ENCODE assay signal across 8 cellular contexts in genomic region chr14:103879570-103880333, GRCh38. TPM values are rescaled to one million over a fixed set of nuclear protein-coding genes. Genes with fewer than 3 reads are reported as not detected.
DNase-seq lines count a peak whose midpoint lies in the region; ATAC-seq and TF ChIP-seq lines count a peak whose summit lies in the region.

No MANE protein-coding gene starts in this region.

- H3K27ac ChIP-seq in BLaER1 treated with 17β-estradiol and CSF1 and Interleukin-3, amounts not matched to agents 10 nM and 100 nM, result peak overlapping the region; percentile 9 to 79 (median 69); a peak in 20 of 22 replicates
- no peak overlapping the region for H3K27ac ChIP-seq in neural progenitor cell

- peak overlapping the region; percentile 11 to 78 (median 62); a peak in 21 of 22 replicates for H3K9ac ChIP-seq in BLaER1 treated with 17β-estradiol and CSF1 and Interleukin-3, amounts not matched to agents 10 nM and 100 nM
- H3K9ac ChIP-seq in neural progenitor cell, result no peak overlapping the region

- TF ChIP-seq CTCF in LNCaP clone FGC (IDR thresholded peaks at IDR 0.05; ENCODE audit: control insufficient read depth, extremely low read depth, insufficient read depth) (no peak), neural progenitor cell (IDR thresholded peaks at IDR 0.05) (no peak)

- no peaks in the 10 kb centered on the region for H3K79me2 ChIP-seq in neural progenitor cell (ENCODE audit: low read depth)

- no peaks in the 10 kb centered on the region for H3K27me3 ChIP-seq in BLaER1 treated with 17β-estradiol and CSF1 and Interleukin-3, amounts not matched to agents 10 nM and 100 nM
- H3K27me3 ChIP-seq in neural progenitor cell, result peaks cover under 1% of the 10 kb centered on the region

- no peak for ATAC-seq in effector memory CD8-positive, alpha-beta T cell (replicated peaks)
- ATAC-seq in GM19452 (IDR thresholded peaks at IDR 0.05; ENCODE audit: unreplicated experiment) (no peak), HG02610 (IDR thresholded peaks at IDR 0.05; ENCODE audit: unreplicated experiment) (no peak), HG02885 (IDR thresholded peaks at IDR 0.05; ENCODE audit: poor library complexity, unreplicated experiment) (no peak)

- H3K27ac Mint-ChIP-seq in effector memory CD8-positive, alpha-beta T cell, result no peak overlapping the region
- H3K27ac Mint-ChIP-seq in neural progenitor cell, result no peak overlapping the region

- H4K20me1 ChIP-seq in BLaER1 treated with 17β-estradiol and CSF1 and Interleukin-3, amounts not matched to agents 10 nM and 100 nM, result no peaks in the 10 kb centered on the region; a peak in 1 of 22 replicates
- no peaks in the 10 kb centered on the region for H4K20me1 ChIP-seq in neural progenitor cell (ENCODE audit: low read depth)

- no peaks in the 10 kb centered on the region for H3K9me3 Mint-ChIP-seq in effector memory CD8-positive, alpha-beta T cell
- H3K9me3 Mint-ChIP-seq in neural progenitor cell, result peaks cover 2% of the 10 kb centered on the region

- H2AFZ ChIP-seq in neural progenitor cell (replicated peaks), result no peak overlapping the region

- peaks cover 32 to 84% (median 67%) of the 10 kb centered on the region in 10 experiments for H3K4me1 ChIP-seq in BLaER1 treated with 17β-estradiol and CSF1 and Interleukin-3, amounts not matched to agents 10 nM and 100 nM
- peaks cover 14% of the 10 kb centered on the region for H3K4me1 ChIP-seq in neural progenitor cell

- peaks cover 5 to 21% of the 10 kb centered on the region in 2 donors for H3K4me1 Mint-ChIP-seq in effector memory CD8-positive, alpha-beta T cell (ENCODE audit: low read depth in 2 of 2)
- peaks cover 29% of the 10 kb centered on the region for H3K4me1 Mint-ChIP-seq in neural progenitor cell

- DNase-seq in LNCaP clone FGC (ENCODE audit: low read depth) (peak; percentile 75), neural progenitor cell (ENCODE audit: low spot score) (no peak), NCI-H1105 treated with DMSO at 0.1 percent for 48 hours (lab: John Stamatoyannopoulos, UW) (no peak)
- DNase-seq in effector memory CD8-positive, alpha-beta T cell, result no peak

- no peaks in the 10 kb centered on the region for H3K9me3 ChIP-seq in BLaER1 treated with 17β-estradiol and CSF1 and Interleukin-3, amounts not matched to agents 10 nM and 100 nM (replicated peaks in 1 of 11)
- no peaks in the 10 kb centered on the region for H3K9me3 ChIP-seq in neural progenitor cell (ENCODE audit: low read depth)

- peak overlapping the region; percentile 18 to 61 for H3K4me3 Mint-ChIP-seq in effector memory CD8-positive, alpha-beta T cell
- no peak overlapping the region for H3K4me3 Mint-ChIP-seq in neural progenitor cell

- H3K4me3 ChIP-seq in BLaER1 treated with 17β-estradiol and CSF1 and Interleukin-3, amounts not matched to agents 10 nM and 100 nM, result peak overlapping the region; percentile 34 to 64 (median 50)
- H3K4me3 ChIP-seq in LNCaP clone FGC (ENCODE audit: low read depth, low read length) (peak overlapping the region; percentile 37), neural progenitor cell (no peak overlapping the region)

- H3F3A ChIP-seq in neural progenitor cell (ENCODE audit: low read depth), result peaks cover 7% of the 10 kb centered on the region

- no peaks in the 10 kb centered on the region for H3K36me3 ChIP-seq in BLaER1 treated with 17β-estradiol and CSF1 and Interleukin-3, amounts not matched to agents 10 nM and 100 nM
- no peaks in the 10 kb centered on the region for H3K36me3 ChIP-seq in neural progenitor cell

- no peaks in the 10 kb centered on the region for H3K36me3 Mint-ChIP-seq in effector memory CD8-positive, alpha-beta T cell (ENCODE audit: insufficient read depth)
- no peaks in the 10 kb centered on the region for H3K36me3 Mint-ChIP-seq in neural progenitor cell

- H3K4me2 ChIP-seq in BLaER1 treated with 17β-estradiol and CSF1 and Interleukin-3, amounts not matched to agents 10 nM and 100 nM, result peak overlapping the region; percentile 81 to 99 (median 96)
- peak overlapping the region; percentile 17 for H3K4me2 ChIP-seq in neural progenitor cell

- H3K27me3 Mint-ChIP-seq in effector memory CD8-positive, alpha-beta T cell, result peaks cover 7 to 12% of the 10 kb centered on the region in 2 donors
- H3K27me3 Mint-ChIP-seq in neural progenitor cell (ENCODE audit: insufficient read depth, low read depth), result peaks cover 5% of the 10 kb centered on the region

RNA-seq across cellular contexts. Expression of gene PPP1R13B, which starts 32.4 kb away (rescaled TPM):
- 2.4 and 2.5 TPM in 2 replicates for total RNA-seq in neural progenitor cell (ENCODE audit: low replicate concordance)

RNA-seq across cellular contexts. Expression of gene TDRD9, which starts 48.5 kb away (rescaled TPM):
- not detected in 2 replicates for total RNA-seq in neural progenitor cell (ENCODE audit: low replicate concordance)
